Comparison of ENCODE assay signal across 1 cellular context in the genomic region with DNA sequence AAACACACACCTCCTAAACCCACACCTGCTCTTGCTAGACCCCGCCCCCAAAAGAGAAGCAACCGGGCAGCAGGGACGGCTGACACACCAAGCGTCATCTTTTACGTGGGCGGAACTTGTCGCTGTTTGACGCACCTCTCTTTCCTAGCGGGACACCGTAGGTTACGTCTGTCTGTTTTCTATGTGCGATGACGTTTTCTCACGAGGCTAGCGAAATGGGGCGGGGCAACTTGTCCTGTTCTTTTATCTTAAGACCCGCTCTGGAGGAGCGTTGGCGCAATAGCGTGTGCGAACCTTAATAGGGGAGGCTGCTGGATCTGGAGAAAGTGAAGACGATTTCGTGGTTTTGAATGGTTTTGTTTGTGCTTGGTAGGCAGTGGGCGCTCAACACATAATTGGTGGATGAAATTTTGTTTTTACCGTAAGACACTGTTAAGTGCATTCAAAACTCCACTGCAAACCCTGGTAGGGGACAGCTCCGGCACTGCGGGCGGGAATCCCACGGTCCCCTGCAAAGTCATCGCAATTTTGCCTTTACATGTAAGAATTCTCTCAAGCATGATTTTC.
TF ChIP-seq lines count a peak whose summit lies in the region.

No MANE protein-coding gene starts in this region.

TF ChIP-seq in K562, 482 proteins besides CTCF, POLR2A, EP300 and RAD21 (continued from another document and continues in another):
- 0 out of 2 replicates have a peak, but pooled peaks have one; percentile 32 for TF ChIP-seq BHLHE40 (IDR thresholded peaks at IDR 0.05; ENCODE audit: low read length)
- TF ChIP-seq JUN (IDR thresholded peaks at IDR 0.05; ENCODE audit: borderline replicate concordance, low read depth, low read length), result 0 out of 2 replicates have a peak, but pooled peaks have one; percentile 19
- TF ChIP-seq JUN (CRISPR knock-in tag; IDR thresholded peaks at IDR 0.05; ENCODE audit: borderline replicate concordance), result no peak
- no peak for TF ChIP-seq LARP7 (IDR thresholded peaks at IDR 0.05)
- TF ChIP-seq, protein P1, sequence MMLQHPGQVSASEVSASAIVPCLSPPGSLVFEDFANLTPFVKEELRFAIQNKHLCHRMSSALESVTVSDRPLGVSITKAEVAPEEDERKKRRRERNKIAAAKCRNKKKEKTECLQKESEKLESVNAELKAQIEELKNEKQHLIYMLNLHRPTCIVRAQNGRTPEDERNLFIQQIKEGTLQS (IDR thresholded peaks at IDR 0.05), result peak; percentile 58; the same call in 1 of the 2 replicates
- TF ChIP-seq, protein P1 (CRISPR knock-in tag; conservative IDR thresholded peaks at IDR 0.05), result no peak
- TF ChIP-seq ZNF184 (CRISPR knock-in tag; IDR thresholded peaks at IDR 0.05), result no peak
- TF ChIP-seq SOX6 (IDR thresholded peaks at IDR 0.05), result peak; percentile 12; the same call in 1 of the 2 replicates
- peak; percentile 48; the same call in 1 of the 2 replicates for TF ChIP-seq MYC (IDR thresholded peaks at IDR 0.05; ENCODE audit: low read depth, low read length)
- no peak for TF ChIP-seq MYC (CRISPR knock-in tag; IDR thresholded peaks at IDR 0.05; ENCODE audit: borderline replicate concordance, low read depth)
- no peak for TF ChIP-seq BRCA1 (IDR thresholded peaks at IDR 0.05)
- no peak for TF ChIP-seq BRCA1 (CRISPR knock-in tag; IDR thresholded peaks at IDR 0.05)
- no peak for TF ChIP-seq ETV6 (IDR thresholded peaks at IDR 0.05; ENCODE audit: borderline replicate concordance in 1 of 2, low read depth in 2 of 2, low read length in 1 of 2)
- TF ChIP-seq ETV6 (CRISPR knock-in tag; IDR thresholded peaks at IDR 0.05; ENCODE audit: borderline replicate concordance), result no peak
- peak; percentile 84; the same call in 1 of the 2 replicates for TF ChIP-seq TARDBP (IDR thresholded peaks at IDR 0.05)
- no peak for TF ChIP-seq STAT5B (CRISPR knock-in tag; IDR thresholded peaks at IDR 0.05)
- no peak for TF ChIP-seq ZNF232 (CRISPR knock-in tag; IDR thresholded peaks at IDR 0.05)
- TF ChIP-seq, protein P2, sequence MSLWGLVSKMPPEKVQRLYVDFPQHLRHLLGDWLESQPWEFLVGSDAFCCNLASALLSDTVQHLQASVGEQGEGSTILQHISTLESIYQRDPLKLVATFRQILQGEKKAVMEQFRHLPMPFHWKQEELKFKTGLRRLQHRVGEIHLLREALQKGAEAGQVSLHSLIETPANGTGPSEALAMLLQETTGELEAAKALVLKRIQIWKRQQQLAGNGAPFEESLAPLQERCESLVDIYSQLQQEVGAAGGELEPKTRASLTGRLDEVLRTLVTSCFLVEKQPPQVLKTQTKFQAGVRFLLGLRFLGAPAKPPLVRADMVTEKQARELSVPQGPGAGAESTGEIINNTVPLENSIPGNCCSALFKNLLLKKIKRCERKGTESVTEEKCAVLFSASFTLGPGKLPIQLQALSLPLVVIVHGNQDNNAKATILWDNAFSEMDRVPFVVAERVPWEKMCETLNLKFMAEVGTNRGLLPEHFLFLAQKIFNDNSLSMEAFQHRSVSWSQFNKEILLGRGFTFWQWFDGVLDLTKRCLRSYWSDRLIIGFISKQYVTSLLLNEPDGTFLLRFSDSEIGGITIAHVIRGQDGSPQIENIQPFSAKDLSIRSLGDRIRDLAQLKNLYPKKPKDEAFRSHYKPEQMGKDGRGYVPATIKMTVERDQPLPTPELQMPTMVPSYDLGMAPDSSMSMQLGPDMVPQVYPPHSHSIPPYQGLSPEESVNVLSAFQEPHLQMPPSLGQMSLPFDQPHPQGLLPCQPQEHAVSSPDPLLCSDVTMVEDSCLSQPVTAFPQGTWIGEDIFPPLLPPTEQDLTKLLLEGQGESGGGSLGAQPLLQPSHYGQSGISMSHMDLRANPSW (CRISPR knock-in tag; IDR thresholded peaks at IDR 0.05), result no peak
- TF ChIP-seq NRF1 (conservative IDR thresholded peaks at IDR 0.05 in 1 of 2, IDR thresholded peaks at IDR 0.05 in 1 of 2), result 0 out of 4 replicates have a peak, but pooled peaks of 1 of the 2 experiments have one; percentile 9
- peak; percentile 53 for TF ChIP-seq FOSL1 (tag; conservative IDR thresholded peaks at IDR 0.05)
- TF ChIP-seq POLR2G (IDR thresholded peaks at IDR 0.05; ENCODE audit: low read depth, low read length), result no peak
- no peak for TF ChIP-seq CGGBP1 (CRISPR knock-in tag; IDR thresholded peaks at IDR 0.05)
- peak; percentile 81 for TF ChIP-seq NCOA1 (IDR thresholded peaks at IDR 0.05; ENCODE audit: low read depth)
- TF ChIP-seq, protein P3, sequence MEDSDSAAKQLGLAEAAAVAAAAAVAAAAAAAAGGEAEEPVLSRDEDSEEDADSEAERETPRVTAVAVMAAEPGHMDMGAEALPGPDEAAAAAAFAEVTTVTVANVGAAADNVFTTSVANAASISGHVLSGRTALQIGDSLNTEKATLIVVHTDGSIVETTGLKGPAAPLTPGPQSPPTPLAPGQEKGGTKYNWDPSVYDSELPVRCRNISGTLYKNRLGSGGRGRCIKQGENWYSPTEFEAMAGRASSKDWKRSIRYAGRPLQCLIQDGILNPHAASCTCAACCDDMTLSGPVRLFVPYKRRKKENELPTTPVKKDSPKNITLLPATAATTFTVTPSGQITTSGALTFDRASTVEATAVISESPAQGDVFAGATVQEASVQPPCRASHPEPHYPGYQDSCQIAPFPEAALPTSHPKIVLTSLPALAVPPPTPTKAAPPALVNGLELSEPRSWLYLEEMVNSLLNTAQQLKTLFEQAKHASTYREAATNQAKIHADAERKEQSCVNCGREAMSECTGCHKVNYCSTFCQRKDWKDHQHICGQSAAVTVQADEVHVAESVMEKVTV (CRISPR knock-in tag; IDR thresholded peaks at IDR 0.05), result no peak
- no peak for TF ChIP-seq C11orf30 (IDR thresholded peaks at IDR 0.05; ENCODE audit: low read depth)
- peak; percentile 74 for TF ChIP-seq CEBPB (tag; IDR thresholded peaks at IDR 0.05)
- TF ChIP-seq KHSRP (IDR thresholded peaks at IDR 0.05), result peak; percentile 56; the same call in 1 of the 2 replicates
- no peak for TF ChIP-seq BCL6 (CRISPR knock-in tag; IDR thresholded peaks at IDR 0.05)
- TF ChIP-seq BMI1 (IDR thresholded peaks at IDR 0.05; ENCODE audit: low read length), result no peak
- TF ChIP-seq IFI16 (CRISPR knock-in tag; IDR thresholded peaks at IDR 0.05), result no peak
- TF ChIP-seq, protein P4, sequence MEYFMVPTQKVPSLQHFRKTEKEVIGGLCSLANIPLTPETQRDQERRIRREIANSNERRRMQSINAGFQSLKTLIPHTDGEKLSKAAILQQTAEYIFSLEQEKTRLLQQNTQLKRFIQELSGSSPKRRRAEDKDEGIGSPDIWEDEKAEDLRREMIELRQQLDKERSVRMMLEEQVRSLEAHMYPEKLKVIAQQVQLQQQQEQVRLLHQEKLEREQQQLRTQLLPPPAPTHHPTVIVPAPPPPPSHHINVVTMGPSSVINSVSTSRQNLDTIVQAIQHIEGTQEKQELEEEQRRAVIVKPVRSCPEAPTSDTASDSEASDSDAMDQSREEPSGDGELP (CRISPR knock-in tag; IDR thresholded peaks at IDR 0.05; ENCODE audit: borderline replicate concordance), result peak; percentile 36; the same call in 1 of the 2 replicates
- TF ChIP-seq CCNT2 (IDR thresholded peaks at IDR 0.05; ENCODE audit: borderline replicate concordance, extremely low read depth, insufficient read length, low read depth, low read length), result no peak
- TF ChIP-seq MECOM (CRISPR knock-in tag; IDR thresholded peaks at IDR 0.05), result no peak
- TF ChIP-seq CREM (IDR thresholded peaks at IDR 0.05; ENCODE audit: low read depth), result peak; percentile 98
- TF ChIP-seq SIX5 (IDR thresholded peaks at IDR 0.05; ENCODE audit: borderline replicate concordance in 1 of 2, insufficient read depth in 1 of 2, low read depth in 1 of 2, low read length in 2 of 2), result peak in 1 of 2 experiments; percentile 7; a peak in 1 of 4 replicates
- TF ChIP-seq GTF3C2 (IDR thresholded peaks at IDR 0.05; ENCODE audit: borderline replicate concordance, extremely low read depth, insufficient read length), result no peak
- TF ChIP-seq, protein P5, sequence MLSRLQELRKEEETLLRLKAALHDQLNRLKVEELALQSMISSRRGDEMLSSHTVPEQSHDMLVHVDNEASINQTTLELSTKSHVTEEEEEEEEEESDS (CRISPR knock-in tag; IDR thresholded peaks at IDR 0.05), result no peak
- peak; percentile 59; the same call in 1 of the 2 replicates for TF ChIP-seq ATF1 (CRISPR knock-in tag; IDR thresholded peaks at IDR 0.05)
- TF ChIP-seq ATF1 (tag; IDR thresholded peaks at IDR 0.05), result peak; percentile 96
- no peak for TF ChIP-seq ZNF174 (CRISPR knock-in tag; IDR thresholded peaks at IDR 0.05)
- TF ChIP-seq FOXK2 (conservative IDR thresholded peaks at IDR 0.05 in 1 of 2, IDR thresholded peaks at IDR 0.05 in 1 of 2; ENCODE audit: low read depth in 2 of 2), result peak; percentile 59 to 67
- no peak for TF ChIP-seq ZNF280A (IDR thresholded peaks at IDR 0.05; ENCODE audit: low read depth, partially characterized antibody)
- no peak for TF ChIP-seq ZNF197 (CRISPR knock-in tag; IDR thresholded peaks at IDR 0.05; ENCODE audit: low read depth)
- TF ChIP-seq CXXC5 (CRISPR knock-in tag; IDR thresholded peaks at IDR 0.05), result peak; percentile 74
- TF ChIP-seq NR4A1 (CRISPR knock-in tag; IDR thresholded peaks at IDR 0.05), result no peak
- TF ChIP-seq NR4A1 (tag; IDR thresholded peaks at IDR 0.05), result no peak
- peak; percentile 93 for TF ChIP-seq ATF7 (IDR thresholded peaks at IDR 0.05)
- TF ChIP-seq, protein P6, sequence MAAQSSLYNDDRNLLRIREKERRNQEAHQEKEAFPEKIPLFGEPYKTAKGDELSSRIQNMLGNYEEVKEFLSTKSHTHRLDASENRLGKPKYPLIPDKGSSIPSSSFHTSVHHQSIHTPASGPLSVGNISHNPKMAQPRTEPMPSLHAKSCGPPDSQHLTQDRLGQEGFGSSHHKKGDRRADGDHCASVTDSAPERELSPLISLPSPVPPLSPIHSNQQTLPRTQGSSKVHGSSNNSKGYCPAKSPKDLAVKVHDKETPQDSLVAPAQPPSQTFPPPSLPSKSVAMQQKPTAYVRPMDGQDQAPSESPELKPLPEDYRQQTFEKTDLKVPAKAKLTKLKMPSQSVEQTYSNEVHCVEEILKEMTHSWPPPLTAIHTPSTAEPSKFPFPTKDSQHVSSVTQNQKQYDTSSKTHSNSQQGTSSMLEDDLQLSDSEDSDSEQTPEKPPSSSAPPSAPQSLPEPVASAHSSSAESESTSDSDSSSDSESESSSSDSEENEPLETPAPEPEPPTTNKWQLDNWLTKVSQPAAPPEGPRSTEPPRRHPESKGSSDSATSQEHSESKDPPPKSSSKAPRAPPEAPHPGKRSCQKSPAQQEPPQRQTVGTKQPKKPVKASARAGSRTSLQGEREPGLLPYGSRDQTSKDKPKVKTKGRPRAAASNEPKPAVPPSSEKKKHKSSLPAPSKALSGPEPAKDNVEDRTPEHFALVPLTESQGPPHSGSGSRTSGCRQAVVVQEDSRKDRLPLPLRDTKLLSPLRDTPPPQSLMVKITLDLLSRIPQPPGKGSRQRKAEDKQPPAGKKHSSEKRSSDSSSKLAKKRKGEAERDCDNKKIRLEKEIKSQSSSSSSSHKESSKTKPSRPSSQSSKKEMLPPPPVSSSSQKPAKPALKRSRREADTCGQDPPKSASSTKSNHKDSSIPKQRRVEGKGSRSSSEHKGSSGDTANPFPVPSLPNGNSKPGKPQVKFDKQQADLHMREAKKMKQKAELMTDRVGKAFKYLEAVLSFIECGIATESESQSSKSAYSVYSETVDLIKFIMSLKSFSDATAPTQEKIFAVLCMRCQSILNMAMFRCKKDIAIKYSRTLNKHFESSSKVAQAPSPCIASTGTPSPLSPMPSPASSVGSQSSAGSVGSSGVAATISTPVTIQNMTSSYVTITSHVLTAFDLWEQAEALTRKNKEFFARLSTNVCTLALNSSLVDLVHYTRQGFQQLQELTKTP (IDR thresholded peaks at IDR 0.05; ENCODE audit: low read depth in 1 of 2, partially characterized antibody in 2 of 2), result no peak
- no peak for TF ChIP-seq SMARCA4 (IDR thresholded peaks at IDR 0.05)
- no peak for TF ChIP-seq SIN3A (IDR thresholded peaks at IDR 0.05; ENCODE audit: borderline replicate concordance in 2 of 2, control insufficient read depth in 1 of 2, low read depth in 2 of 2, low read length in 2 of 2)
- peak; percentile 61; the same call in 1 of the 2 replicates for TF ChIP-seq ELF1 (tag; IDR thresholded peaks at IDR 0.05)
- TF ChIP-seq, protein P7, sequence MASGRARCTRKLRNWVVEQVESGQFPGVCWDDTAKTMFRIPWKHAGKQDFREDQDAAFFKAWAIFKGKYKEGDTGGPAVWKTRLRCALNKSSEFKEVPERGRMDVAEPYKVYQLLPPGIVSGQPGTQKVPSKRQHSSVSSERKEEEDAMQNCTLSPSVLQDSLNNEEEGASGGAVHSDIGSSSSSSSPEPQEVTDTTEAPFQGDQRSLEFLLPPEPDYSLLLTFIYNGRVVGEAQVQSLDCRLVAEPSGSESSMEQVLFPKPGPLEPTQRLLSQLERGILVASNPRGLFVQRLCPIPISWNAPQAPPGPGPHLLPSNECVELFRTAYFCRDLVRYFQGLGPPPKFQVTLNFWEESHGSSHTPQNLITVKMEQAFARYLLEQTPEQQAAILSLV (tag; IDR thresholded peaks at IDR 0.05), result no peak
